ENCODE assay signal across 8 cellular contexts in genomic region chr1:78651247-78651646, GRCh38. TPM values are rescaled to one million over a fixed set of nuclear protein-coding genes. Genes with fewer than 3 reads are reported as not detected.
DNase-seq lines count a peak whose midpoint lies in the region; ATAC-seq, FAIRE-seq and TF ChIP-seq lines count a peak whose summit lies in the region.

No MANE protein-coding gene starts in this region.

- H3K4me1 Mint-ChIP-seq in T-helper 2 cell treated with Interferon-gamma antibody and Interleukin-4, amounts not matched to agents 5 μg/mL and 100 μg/mL, for 36 hours (ENCODE audit: low read depth) = peaks cover 43% of the 10 kb centered on the region

- no peak for TF ChIP-seq POLR2A in gastroesophageal sphincter (IDR thresholded peaks at IDR 0.05)

- H3K36me3 ChIP-seq in gastroesophageal sphincter = peaks cover 0 to 16% of the 10 kb centered on the region in 2 donors
- H3K36me3 ChIP-seq in subcutaneous abdominal adipose tissue (ENCODE audit: control insufficient read depth in 5 of 5, insufficient read depth in 5 of 5, low read length in 5 of 5) = peaks cover 0 to 13% (median 12%) of the 10 kb centered on the region in 5 donors

- H3K9me3 ChIP-seq in gastroesophageal sphincter (no peaks in the 10 kb centered on the region), subcutaneous abdominal adipose tissue (ENCODE audit: control insufficient read depth in 5 of 5, low read length in 5 of 5) (no peaks in the 10 kb centered on the region)

- peaks cover 20% of the 10 kb centered on the region for H3K9me3 Mint-ChIP-seq in T-helper 2 cell treated with Interferon-gamma antibody and Interleukin-4, amounts not matched to agents 5 μg/mL and 100 μg/mL, for 36 hours

- H3K4me3 Mint-ChIP-seq in T-helper 2 cell treated with Interferon-gamma antibody and Interleukin-4, amounts not matched to agents 5 μg/mL and 100 μg/mL, for 36 hours = peak overlapping the region; percentile 92

- no peak for TF ChIP-seq CTCF in gastroesophageal sphincter (IDR thresholded peaks at IDR 0.05)

- DNase-seq in A172 (ENCODE audit: low spot score) (peak; percentile 57), middle frontal gyrus (ENCODE audit: extremely low spot score, low spot score) (no peak), epidermal melanocyte (ENCODE audit: insufficient read length, low spot score) (no peak), frontal cortex (ENCODE audit: low spot score in 2 of 2) (no peak)
- peak; percentile 23 for DNase-seq in T-helper 2 cell treated with Interferon-gamma antibody and Interleukin-4, amounts not matched to agents 5 μg/mL and 100 μg/mL, for 36 hours (ENCODE audit: low spot score)

- H3K4me3 ChIP-seq in gastroesophageal sphincter (peak overlapping the region; percentile 40 to 43), subcutaneous abdominal adipose tissue (ENCODE audit: low read depth in 1 of 5, low read length in 5 of 5) (peak overlapping the region; percentile 70 to 74 (median 71))

- H3K27ac ChIP-seq in gastroesophageal sphincter = peak overlapping the region in 1 of 4 donors; percentile 51
- H3K27ac ChIP-seq in subcutaneous abdominal adipose tissue (ENCODE audit: low read depth, low read length) = peak overlapping the region; percentile 51

- H3K36me3 Mint-ChIP-seq in T-helper 2 cell treated with Interferon-gamma antibody and Interleukin-4, amounts not matched to agents 5 μg/mL and 100 μg/mL, for 36 hours (ENCODE audit: low read depth) = peaks cover 46% of the 10 kb centered on the region

- peak overlapping the region; percentile 83 for H3K27ac Mint-ChIP-seq in T-helper 2 cell treated with Interferon-gamma antibody and Interleukin-4, amounts not matched to agents 5 μg/mL and 100 μg/mL, for 36 hours

- H3K9ac ChIP-seq in subcutaneous abdominal adipose tissue (ENCODE audit: low read length in 5 of 5) = peak overlapping the region in 4 of 5 donors; percentile 39 to 70 (median 59)

- H3K4me1 ChIP-seq in gastroesophageal sphincter (peaks cover 0 to 36% (median 2%) of the 10 kb centered on the region in 3 donors), subcutaneous abdominal adipose tissue (ENCODE audit: control insufficient read depth in 5 of 5, insufficient read depth in 5 of 5, low read length in 5 of 5) (peaks cover 0 to 26% (median 24%) of the 10 kb centered on the region in 5 donors)

- no peak for TF ChIP-seq EP300 in gastroesophageal sphincter (IDR thresholded peaks at IDR 0.05)

- H3K27me3 Mint-ChIP-seq in T-helper 2 cell treated with Interferon-gamma antibody and Interleukin-4, amounts not matched to agents 5 μg/mL and 100 μg/mL, for 36 hours (ENCODE audit: low read depth) = no peaks in the 10 kb centered on the region

- H3K27me3 ChIP-seq in gastroesophageal sphincter (no peaks in the 10 kb centered on the region), subcutaneous abdominal adipose tissue (ENCODE audit: control insufficient read depth in 5 of 5, insufficient read depth in 4 of 5, low read length in 5 of 5) (no peaks in the 10 kb centered on the region)

- 55 to 73% methylated on average over 11 to 12 of the region's 12 CpGs for WGBS in gastroesophageal sphincter (ENCODE audit: low coverage in 1 of 2), 2 donors

- FAIRE-seq in frontal cortex (lab: Jason Lieb, UNC) = no peak

- ATAC-seq in GM19372 (IDR thresholded peaks at IDR 0.05; ENCODE audit: low read depth, unreplicated experiment) = peak; percentile 49
- ATAC-seq in gastroesophageal sphincter = no peak

RNA-seq across cellular contexts. Expression of gene IFI44, which starts 1.6 kb away (rescaled TPM):
- 35.2 and 40.0 TPM in 2 replicates for total RNA-seq in A172 (2014; rRNA removed; shearing (Covaris generic))
- total RNA-seq in gastroesophageal sphincter = 10 to 100 TPM; 10.2 to 16.4 (median 11.4) TPM
- total RNA-seq in frontal cortex = 34.2 TPM

RNA-seq across cellular contexts. Expression of gene IFI44L, which starts 31.0 kb away (rescaled TPM):
- 0.29 and 2.6 TPM in 2 replicates for total RNA-seq in A172 (2014; rRNA removed; shearing (Covaris generic))
- total RNA-seq in gastroesophageal sphincter (10 to 100 TPM in 2 of 4 donors, 1 to 10 TPM in 2; 4.2 to 24.1 (median 9.4) TPM), frontal cortex (7.3 TPM)

Comparison
In these comparisons a context has a peak if more than half of its experiments do, and no peak if none do; other contexts are left out.
1. DNase-seq: peak in A172 (single experiment) and T-helper 2 cell treated with Interferon-gamma antibody and Interleukin-4, amounts not matched to agents 5 μg/mL and 100 μg/mL, for 36 hours (single experiment); none in middle frontal gyrus (single experiment), epidermal melanocyte (single experiment) and frontal cortex (0 of 2).